In genomic region chr10:35979116-35979515, GRCh38 we compare ENCODE assay signal across 32 cellular contexts.
"Had no signal": no experiment of that assay in that cellular context is flagged by ENCODE, and none has a peak within 500 bp of the region (broad histone marks: within the 10 kb centered on the region; RNA-seq: fewer than 3 reads in every experiment).

No MANE protein-coding gene starts in this region.

- H3K9me3 ChIP-seq: esophagus squamous epithelium, gastrocnemius medialis had no signal

- H3K9me3 Mint-ChIP-seq: activated CD4-positive, alpha-beta T cell treated with anti-CD3 and anti-CD28 coated beads, Interleukin-2, amount 10 ng/mL, durations not matched to agents 24 days and 14 days; activated naive CD8-positive, alpha-beta T cell treated with anti-CD3 and anti-CD28 coated beads, Interleukin-2, amount 10 ng/mL, durations not matched to agents 7 days and 5 days had no signal

- ATAC-seq: activated CD4-positive, alpha-beta T cell treated with anti-CD3 and anti-CD28 coated beads for 36 hours; activated CD8-positive, alpha-beta memory T cell treated with anti-CD3 and anti-CD28 coated beads, Interleukin-2, amount 10 ng/mL, durations not matched to agents 7 days and 5 days; activated CD8-positive, alpha-beta T cell treated with anti-CD3 and anti-CD28 coated beads, Interleukin-2, amount 10 ng/mL, durations not matched to agents 7 days and 5 days; activated naive CD4-positive, alpha-beta T cell treated with anti-CD3 and anti-CD28 coated beads, Interleukin-2, amount 50 U/mL, for 72 hours; activated T-cell treated with anti-CD3 and anti-CD28 coated beads, Interleukin-2, amount 50 U/mL, for 72 hours; foreskin keratinocyte; gastrocnemius medialis; SK-N-SH treated with all-trans-retinoic acid at 6 μM for 48 hours; T-helper 17 cell had no signal

- H3K36me3 Mint-ChIP-seq: activated CD4-positive, alpha-beta memory T cell treated with anti-CD3 and anti-CD28 coated beads for 36 hours; activated CD8-positive, alpha-beta memory T cell treated with anti-CD3 and anti-CD28 coated beads, Interleukin-2, amount 10 ng/mL, durations not matched to agents 7 days and 5 days; activated naive CD4-positive, alpha-beta T cell treated with anti-CD3 and anti-CD28 coated beads, Interleukin-2, amount 10 ng/mL, durations not matched to agents 7 days and 5 days; activated naive CD4-positive, alpha-beta T cell treated with anti-CD3 and anti-CD28 coated beads, Interleukin-2, amount 50 U/mL, for 72 hours; activated naive CD8-positive, alpha-beta T cell treated with anti-CD3 and anti-CD28 coated beads, Interleukin-2, amount 10 ng/mL, durations not matched to agents 7 days and 5 days had no signal

- H3K4me1 Mint-ChIP-seq: activated CD4-positive, alpha-beta T cell treated with anti-CD3 and anti-CD28 coated beads for 36 hours; activated CD4-positive, alpha-beta T cell treated with anti-CD3 and anti-CD28 coated beads, Interleukin-2, amount 10 ng/mL, durations not matched to agents 24 days and 14 days; activated CD8-positive, alpha-beta memory T cell treated with anti-CD3 and anti-CD28 coated beads, Interleukin-2, amount 10 ng/mL, durations not matched to agents 7 days and 5 days; activated naive CD4-positive, alpha-beta T cell treated with anti-CD3 and anti-CD28 coated beads, Interleukin-2, amount 10 ng/mL, durations not matched to agents 7 days and 5 days; activated naive CD8-positive, alpha-beta T cell treated with anti-CD3 and anti-CD28 coated beads, Interleukin-2, amount 10 ng/mL, durations not matched to agents 7 days and 5 days; T-helper 17 cell had no signal

- H3K4me1 ChIP-seq: esophagus squamous epithelium, foreskin keratinocyte, gastrocnemius medialis had no signal

- DNase-seq: activated CD4-positive, alpha-beta memory T cell treated with anti-CD3 and anti-CD28 coated beads for 36 hours; activated CD4-positive, alpha-beta T cell treated with anti-CD3 and anti-CD28 coated beads for 36 hours; activated CD4-positive, alpha-beta T cell treated with anti-CD3 and anti-CD28 coated beads, Interleukin-2, amount 10 ng/mL, durations not matched to agents 24 days and 14 days; activated CD4-positive, CD25-positive, alpha-beta regulatory T cell; activated CD4-positive, CD25-positive, alpha-beta regulatory T cell treated with anti-CD3 and anti-CD28 coated beads, Interleukin-2, amount 50 U/mL, for 72 hours; activated CD8-positive, alpha-beta memory T cell treated with anti-CD3 and anti-CD28 coated beads, Interleukin-2, amount 10 ng/mL, durations not matched to agents 7 days and 5 days; activated CD8-positive, alpha-beta memory T cell treated with anti-CD3 and anti-CD28 coated beads, Interleukin-2, amount 50 U/mL, for 4 hours; activated CD8-positive, alpha-beta T cell treated with anti-CD3 and anti-CD28 coated beads, Interleukin-2, amount 10 ng/mL, durations not matched to agents 7 days and 5 days; activated gamma-delta T cell; activated naive CD4-positive, alpha-beta T cell; activated naive CD4-positive, alpha-beta T cell treated with anti-CD3 and anti-CD28 coated beads, Interleukin-2, amount 10 ng/mL, durations not matched to agents 7 days and 5 days; activated naive CD8-positive, alpha-beta T cell treated with anti-CD3 and anti-CD28 coated beads, Interleukin-2, amount 10 ng/mL, durations not matched to agents 7 days and 5 days; activated T-cell treated with anti-CD3 and anti-CD28 coated beads, Interleukin-2, amount 50 U/mL, for 1 hour; activated T-cell treated with anti-CD3 and anti-CD28 coated beads, Interleukin-2, amount 50 U/mL, for 72 hours; amniotic stem cell; anterior cingulate cortex; brain microvascular endothelial cell; caudate nucleus; dorsolateral prefrontal cortex; effector memory CD4-positive, alpha-beta T cell; esophagus squamous epithelium; foreskin keratinocyte; gastrocnemius medialis; glutamatergic neuron; T-helper 1 cell; T-helper 17 cell; T1000 had no signal

- H3K4me3 Mint-ChIP-seq: activated CD4-positive, alpha-beta memory T cell treated with anti-CD3 and anti-CD28 coated beads for 36 hours; activated CD4-positive, alpha-beta T cell treated with anti-CD3 and anti-CD28 coated beads for 36 hours; activated CD4-positive, alpha-beta T cell treated with anti-CD3 and anti-CD28 coated beads, Interleukin-2, amount 10 ng/mL, durations not matched to agents 24 days and 14 days; activated CD8-positive, alpha-beta memory T cell treated with anti-CD3 and anti-CD28 coated beads, Interleukin-2, amount 10 ng/mL, durations not matched to agents 7 days and 5 days; activated CD8-positive, alpha-beta T cell treated with anti-CD3 and anti-CD28 coated beads, Interleukin-2, amount 10 ng/mL, durations not matched to agents 7 days and 5 days; activated naive CD4-positive, alpha-beta T cell treated with anti-CD3 and anti-CD28 coated beads, Interleukin-2, amount 10 ng/mL, durations not matched to agents 7 days and 5 days; activated naive CD8-positive, alpha-beta T cell treated with anti-CD3 and anti-CD28 coated beads, Interleukin-2, amount 10 ng/mL, durations not matched to agents 7 days and 5 days; activated T-cell treated with anti-CD3 and anti-CD28 coated beads, Interleukin-2, amount 50 U/mL, for 72 hours; dendritic cell treated with granulocyte-macrophage colony-stimulating factor and Interleukin-4, amounts not matched to agents 40 ng/mL and 50 ng/mL, for 4 days; T-helper 17 cell; T-helper 2 cell treated with Interferon-gamma antibody and Interleukin-4, amounts not matched to agents 5 μg/mL and 100 μg/mL, for 36 hours had no signal

- H3K27ac ChIP-seq: brain microvascular endothelial cell, coronary artery, dorsolateral prefrontal cortex, esophagus squamous epithelium, foreskin keratinocyte, gastrocnemius medialis had no signal

- H3K36me3 ChIP-seq: brain microvascular endothelial cell, esophagus squamous epithelium, gastrocnemius medialis had no signal

- H3K4me3 ChIP-seq: coronary artery, dorsolateral prefrontal cortex, esophagus squamous epithelium, gastrocnemius medialis had no signal

- H3K27ac Mint-ChIP-seq: activated CD4-positive, alpha-beta memory T cell treated with anti-CD3 and anti-CD28 coated beads for 36 hours; activated CD4-positive, alpha-beta T cell treated with anti-CD3 and anti-CD28 coated beads for 36 hours; activated CD4-positive, alpha-beta T cell treated with anti-CD3 and anti-CD28 coated beads, Interleukin-2, amount 10 ng/mL, durations not matched to agents 24 days and 14 days; activated CD8-positive, alpha-beta memory T cell treated with anti-CD3 and anti-CD28 coated beads, Interleukin-2, amount 10 ng/mL, durations not matched to agents 7 days and 5 days; activated CD8-positive, alpha-beta T cell treated with anti-CD3 and anti-CD28 coated beads, Interleukin-2, amount 10 ng/mL, durations not matched to agents 7 days and 5 days; activated naive CD4-positive, alpha-beta T cell treated with anti-CD3 and anti-CD28 coated beads, Interleukin-2, amount 10 ng/mL, durations not matched to agents 7 days and 5 days; activated naive CD4-positive, alpha-beta T cell treated with anti-CD3 and anti-CD28 coated beads, Interleukin-2, amount 50 U/mL, for 72 hours; activated naive CD8-positive, alpha-beta T cell treated with anti-CD3 and anti-CD28 coated beads, Interleukin-2, amount 10 ng/mL, durations not matched to agents 7 days and 5 days; activated T-cell treated with anti-CD3 and anti-CD28 coated beads, Interleukin-2, amount 50 U/mL, for 72 hours; dendritic cell treated with granulocyte-macrophage colony-stimulating factor and Interleukin-4, amounts not matched to agents 40 ng/mL and 50 ng/mL, for 4 days; T-helper 17 cell; T-helper 2 cell treated with Interferon-gamma antibody and Interleukin-4, amounts not matched to agents 5 μg/mL and 100 μg/mL, for 36 hours had no signal

- H3K27me3 ChIP-seq: brain microvascular endothelial cell, esophagus squamous epithelium, foreskin keratinocyte, gastrocnemius medialis had no signal

- H3K27me3 Mint-ChIP-seq: activated CD4-positive, alpha-beta memory T cell treated with anti-CD3 and anti-CD28 coated beads for 36 hours; activated CD4-positive, alpha-beta T cell treated with anti-CD3 and anti-CD28 coated beads for 36 hours; activated CD4-positive, alpha-beta T cell treated with anti-CD3 and anti-CD28 coated beads, Interleukin-2, amount 10 ng/mL, durations not matched to agents 24 days and 14 days; activated CD8-positive, alpha-beta memory T cell treated with anti-CD3 and anti-CD28 coated beads, Interleukin-2, amount 10 ng/mL, durations not matched to agents 7 days and 5 days; activated naive CD4-positive, alpha-beta T cell treated with anti-CD3 and anti-CD28 coated beads, Interleukin-2, amount 10 ng/mL, durations not matched to agents 7 days and 5 days; activated naive CD8-positive, alpha-beta T cell treated with anti-CD3 and anti-CD28 coated beads, Interleukin-2, amount 10 ng/mL, durations not matched to agents 7 days and 5 days; dendritic cell treated with granulocyte-macrophage colony-stimulating factor and Interleukin-4, amounts not matched to agents 40 ng/mL and 50 ng/mL, for 4 days; T-helper 17 cell had no signal
